In the genomic region with DNA sequence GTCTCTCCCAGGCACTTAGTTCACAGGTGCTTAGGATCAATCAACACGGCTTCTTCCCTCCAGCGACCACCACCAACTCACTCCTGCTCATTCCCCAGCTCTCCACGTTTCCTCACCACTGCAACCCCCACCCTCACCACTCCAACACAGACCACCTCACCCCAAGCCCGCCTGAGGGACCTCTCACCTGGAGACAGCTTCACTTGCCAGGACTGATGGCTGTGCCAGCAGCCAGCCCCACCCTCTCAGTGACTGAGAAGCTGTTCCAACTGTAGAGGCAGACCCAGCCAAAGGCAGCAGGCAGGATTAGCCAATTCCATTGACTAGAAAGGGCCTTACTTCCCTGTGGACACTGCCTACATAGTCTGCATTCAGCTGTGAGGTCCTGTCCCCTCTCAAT, we compare ENCODE assay signal across 15 cellular contexts. TPM values are rescaled to one million over a fixed set of nuclear protein-coding genes. Genes with fewer than 3 reads are reported as not detected.
DNase-seq lines count a peak whose midpoint lies in the region; ATAC-seq lines count a peak whose summit lies in the region.
"Had no signal": no experiment of that assay in that cellular context is flagged by ENCODE, and none has a peak within 500 bp of the region (broad histone marks: within the 10 kb centered on the region; RNA-seq: fewer than 3 reads in every experiment).

No MANE protein-coding gene starts in this region.

- no peaks in the 10 kb centered on the region for H3K9me3 ChIP-seq in mucosa of stomach (ENCODE audit: control insufficient read depth, low read length)
- H3K9me3 ChIP-seq: MG63 had no signal

- no peak overlapping the region for H3K4me3 ChIP-seq in mucosa of stomach (ENCODE audit: low read length)
- H3K4me3 ChIP-seq: MG63 had no signal

- no peak overlapping the region for H3K27ac ChIP-seq in caudate nucleus (ENCODE audit: low read depth, low read length)

- peaks cover 54% of the 10 kb centered on the region for H3K4me1 Mint-ChIP-seq in activated naive CD8-positive, alpha-beta T cell treated with anti-CD3 and anti-CD28 coated beads for 36 hours

- no peaks in the 10 kb centered on the region for H3K9me3 Mint-ChIP-seq in activated naive CD8-positive, alpha-beta T cell treated with anti-CD3 and anti-CD28 coated beads for 36 hours

- H3K4me3 Mint-ChIP-seq in activated naive CD8-positive, alpha-beta T cell treated with anti-CD3 and anti-CD28 coated beads for 36 hours, result no peak overlapping the region

- ATAC-seq in GM19023 (IDR thresholded peaks at IDR 0.05; ENCODE audit: unreplicated experiment), result no peak

- H3K27me3 ChIP-seq in mucosa of stomach (ENCODE audit: control insufficient read depth, insufficient read depth, low read length), result no peaks in the 10 kb centered on the region
- H3K27me3 ChIP-seq: MG63 had no signal

- DNase-seq in A172 (ENCODE audit: low spot score) (peak; percentile 26), Daoy (ENCODE audit: low read depth) (peak; percentile 32), T1000 (lab: John Stamatoyannopoulos, UW) (no peak), caudate nucleus (lab: John Stamatoyannopoulos, UW) (no peak), GF-D8 (lab: John Stamatoyannopoulos, UW) (no peak)
- DNase-seq in activated naive CD8-positive, alpha-beta T cell treated with anti-CD3 and anti-CD28 coated beads for 36 hours, result no peak
- DNase-seq: activated T-cell treated with anti-CD3 and anti-CD28 coated beads for 4 hours; dermis blood vessel endothelial cell; NCI-H526; stimulated activated CD4-positive, alpha-beta T cell treated with anti-CD3 and anti-CD28 coated beads, Interleukin-12 subunit alpha, Interleukin-12 subunit beta, amount 100 ng/mL, for 4 hours; stimulated activated naive CD8-positive, alpha-beta T cell treated with anti-CD3 and anti-CD28 coated beads, Interleukin-15, Interleukin-2, amounts not matched to agents 100 U/mL and 50 U/mL, for 24 hours had no signal

- H3K4me1 ChIP-seq in mucosa of stomach (ENCODE audit: control insufficient read depth, insufficient read depth, low read length), result peaks cover 97% of the 10 kb centered on the region

- H3K9ac ChIP-seq in mucosa of stomach (ENCODE audit: low read length), result peak overlapping the region; percentile 31

- peak overlapping the region; percentile 40 for H3K27ac Mint-ChIP-seq in activated naive CD8-positive, alpha-beta T cell treated with anti-CD3 and anti-CD28 coated beads for 36 hours

- H3K36me3 Mint-ChIP-seq in activated naive CD8-positive, alpha-beta T cell treated with anti-CD3 and anti-CD28 coated beads for 36 hours, result peaks cover 45% of the 10 kb centered on the region

- H3K27me3 Mint-ChIP-seq in activated naive CD8-positive, alpha-beta T cell treated with anti-CD3 and anti-CD28 coated beads for 36 hours, result no peaks in the 10 kb centered on the region

- peaks cover 42% of the 10 kb centered on the region for H3K36me3 ChIP-seq in mucosa of stomach (ENCODE audit: control insufficient read depth, insufficient read depth, low read length)

RNA-seq across cellular contexts. Expression of a gene that starts 7.8 kb away (rescaled TPM):
- 734 and 929 TPM in 2 replicates for total RNA-seq in A172 (2014; rRNA removed; shearing (Covaris generic))
- total RNA-seq in Daoy (2014; rRNA removed; shearing (Covaris generic)), result 570 and 651 TPM in 2 replicates
- total RNA-seq in activated naive CD8-positive, alpha-beta T cell treated with anti-CD3 and anti-CD28 coated beads for 36 hours, result 100 to 1,000 TPM; 463 to 489 TPM

RNA-seq across cellular contexts. Expression of a gene that starts 17.6 kb away (rescaled TPM):
- total RNA-seq in A172 (2014; rRNA removed; shearing (Covaris generic)), result 2.4 and 3.7 TPM in 2 replicates
- 0.46 and 1.7 TPM in 2 replicates for total RNA-seq in Daoy (2014; rRNA removed; shearing (Covaris generic))
- under 1 TPM; 0.78 to 0.80 TPM for total RNA-seq in activated naive CD8-positive, alpha-beta T cell treated with anti-CD3 and anti-CD28 coated beads for 36 hours

RNA-seq across cellular contexts. Expression of a gene that starts 27.9 kb away (rescaled TPM):
- 0.89 and 1.6 TPM in 2 replicates for total RNA-seq in A172 (2014; rRNA removed; shearing (Covaris generic))
- 1.7 and 2.7 TPM in 2 replicates for total RNA-seq in Daoy (2014; rRNA removed; shearing (Covaris generic))
- total RNA-seq in activated naive CD8-positive, alpha-beta T cell treated with anti-CD3 and anti-CD28 coated beads for 36 hours, result under 1 TPM in 1 of 2 experiments, not detected in 1; 0.08 TPM
- total RNA-seq: dermis blood vessel endothelial cell had no signal

RNA-seq across cellular contexts. Expression of a gene that starts 36.5 kb away (rescaled TPM):
- total RNA-seq in A172 (2014; rRNA removed; shearing (Covaris generic)), result not detected in 2 replicates
- total RNA-seq in Daoy (2014; rRNA removed; shearing (Covaris generic)), result 0.77 TPM in 1 of 2 replicates, not detected in the other
- total RNA-seq in activated naive CD8-positive, alpha-beta T cell treated with anti-CD3 and anti-CD28 coated beads for 36 hours, result not detected
- total RNA-seq: dermis blood vessel endothelial cell; T-helper 2 cell treated with Interferon-gamma antibody and Interleukin-4, amounts not matched to agents 100 ng/mL and 5 ng/mL, for 36 hours had no signal

RNA-seq across cellular contexts. Expression of a gene that starts 55.1 kb away (rescaled TPM):
- total RNA-seq in A172 (2014; rRNA removed; shearing (Covaris generic)), result not detected in 2 replicates
- total RNA-seq in Daoy (2014; rRNA removed; shearing (Covaris generic)), result not detected in 2 replicates
- total RNA-seq in activated naive CD8-positive, alpha-beta T cell treated with anti-CD3 and anti-CD28 coated beads for 36 hours, result not detected
- total RNA-seq: dermis blood vessel endothelial cell; T-helper 2 cell treated with Interferon-gamma antibody and Interleukin-4, amounts not matched to agents 100 ng/mL and 5 ng/mL, for 36 hours had no signal

Comparison
In these comparisons a context has a peak if more than half of its experiments do, and no peak if none do; other contexts are left out.
1. DNase-seq: peak in A172 (single experiment) and Daoy (single experiment); none in activated naive CD8-positive, alpha-beta T cell treated with anti-CD3 and anti-CD28 coated beads for 36 hours (single experiment), T1000 (single experiment), caudate nucleus (0 of 61) and GF-D8 (single experiment).